Comparison of ENCODE assay signal across 9 cellular contexts in the genomic region with DNA sequence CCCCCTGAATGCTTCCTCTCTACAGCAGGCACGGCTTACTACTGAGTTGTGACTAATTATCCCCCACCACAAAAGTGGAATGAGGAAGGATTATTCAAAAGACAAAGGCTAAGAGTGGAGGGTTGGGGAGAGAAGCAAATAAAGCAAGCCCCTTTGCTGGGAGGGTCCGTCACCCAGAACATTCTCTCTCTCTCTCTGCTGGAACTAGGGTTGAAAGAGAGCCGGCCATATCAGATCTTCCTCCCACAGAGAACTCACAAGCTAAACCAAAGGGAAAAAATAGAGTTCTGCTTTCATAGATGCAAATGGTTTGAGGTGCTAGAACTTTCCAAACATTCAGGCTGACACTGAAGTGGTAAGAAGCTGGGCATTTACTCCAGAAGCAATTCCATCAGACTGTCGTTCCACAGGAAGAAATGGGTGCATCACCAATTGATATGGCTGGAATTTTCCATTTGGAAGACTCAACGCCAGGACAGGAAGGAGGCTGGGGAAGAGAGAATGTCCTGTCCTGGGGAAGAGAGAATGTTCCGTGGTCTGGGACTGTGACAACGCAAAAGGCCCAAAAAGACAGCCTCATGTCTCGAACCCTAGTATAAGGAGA. TPM values are rescaled to one million over a fixed set of nuclear protein-coding genes. Genes with fewer than 3 reads are reported as not detected.
DNase-seq lines count a peak whose midpoint lies in the region; ATAC-seq and TF ChIP-seq lines count a peak whose summit lies in the region.
"Had no signal": no experiment of that assay in that cellular context is flagged by ENCODE, and none has a peak within 500 bp of the region (broad histone marks: within the 10 kb centered on the region; RNA-seq: fewer than 3 reads in every experiment).

No MANE protein-coding gene starts in this region.

- no peak for ATAC-seq in RWPE2 (ENCODE audit: low read depth)
- no peak for ATAC-seq in GM18511 (IDR thresholded peaks at IDR 0.05; ENCODE audit: unreplicated experiment)
- no peak for ATAC-seq in GM21528 (IDR thresholded peaks at IDR 0.05; ENCODE audit: low FRiP score, unreplicated experiment)

- H3K79me2 ChIP-seq in DOHH2 (ENCODE audit: control insufficient read depth, low read length): peaks cover 100% of the 10 kb centered on the region
- H3K79me2 ChIP-seq in trophoblast cell (ENCODE audit: control insufficient read depth, insufficient read depth, low read length, poor library complexity): peaks cover 16% of the 10 kb centered on the region

- H3K23ac ChIP-seq in trophoblast cell (ENCODE audit: low read length): no peak overlapping the region

- H2BK5ac ChIP-seq in trophoblast cell (ENCODE audit: low read depth, low read length, poor library complexity): peak overlapping the region; percentile 89

- H3K4me3 ChIP-seq in DOHH2 (ENCODE audit: low read length) (peak overlapping the region; percentile 89), RWPE2 (ENCODE audit: severe bottlenecking) (no peak overlapping the region), trophoblast cell (ENCODE audit: low read depth, low read length) (no peak overlapping the region)

- peak overlapping the region; percentile 84 for H4K8ac ChIP-seq in trophoblast cell (ENCODE audit: low read depth, low read length)

- H3K4ac ChIP-seq in trophoblast cell (ENCODE audit: low read depth, low read length): peak overlapping the region; percentile 42

- no peaks in the 10 kb centered on the region for H3K9me3 ChIP-seq in DOHH2 (ENCODE audit: control insufficient read depth, insufficient read depth, low read length)
- H3K9me3 ChIP-seq in RWPE2 (ENCODE audit: severe bottlenecking): no peaks in the 10 kb centered on the region
- no peaks in the 10 kb centered on the region for H3K9me3 ChIP-seq in trophoblast cell (ENCODE audit: insufficient read depth, low read depth, low read length)

- H2BK120ac ChIP-seq in trophoblast cell (ENCODE audit: insufficient read depth, low read length, poor library complexity): peak overlapping the region; percentile 84

- no peak overlapping the region for H3K27ac ChIP-seq in DOHH2 (ENCODE audit: low read depth, low read length)
- peak overlapping the region; percentile 99 for H3K27ac ChIP-seq in RWPE2 (ENCODE audit: poor library complexity, severe bottlenecking)
- peak overlapping the region; percentile 69 for H3K27ac ChIP-seq in trophoblast cell (ENCODE audit: low read depth, low read length)

- peak overlapping the region; percentile 76 for H3K18ac ChIP-seq in trophoblast cell (ENCODE audit: low read length)

- H3K4me1 ChIP-seq in DOHH2 (ENCODE audit: control insufficient read depth, low read length): peaks cover 61% of the 10 kb centered on the region
- peaks cover 57% of the 10 kb centered on the region for H3K4me1 ChIP-seq in RWPE2 (ENCODE audit: insufficient read depth, poor library complexity, severe bottlenecking)
- H3K4me1 ChIP-seq in trophoblast cell (ENCODE audit: control insufficient read depth in 1 of 2, insufficient read depth in 2 of 2, low read length in 2 of 2): peaks cover 30 to 44% of the 10 kb centered on the region in 2 experiments

- H3K9ac ChIP-seq in trophoblast cell (ENCODE audit: low read length): no peak overlapping the region

- peak overlapping the region; percentile 13 for H4K12ac ChIP-seq in trophoblast cell (ENCODE audit: low read depth, low read length)

- no peak for TF ChIP-seq CTCF in DOHH2 (IDR thresholded peaks at IDR 0.05; ENCODE audit: low read depth, low read length, poor library complexity, severe bottlenecking)
- no peak for TF ChIP-seq CTCF in RWPE2 (IDR thresholded peaks at IDR 0.05; ENCODE audit: poor library complexity, severe bottlenecking)

- H3K36me3 ChIP-seq in DOHH2 (ENCODE audit: control insufficient read depth, low read length) (peaks cover 84% of the 10 kb centered on the region), RWPE2 (ENCODE audit: low read depth) (peaks cover 88% of the 10 kb centered on the region), trophoblast cell (ENCODE audit: control insufficient read depth in 1 of 2, insufficient read depth in 2 of 2, low read length in 2 of 2) (peaks cover 9 to 11% of the 10 kb centered on the region in 2 experiments)

- H2AK5ac ChIP-seq in trophoblast cell (ENCODE audit: low read length): peak overlapping the region; percentile 92

- H4K20me1 ChIP-seq in DOHH2 (ENCODE audit: control insufficient read depth, insufficient read depth, low read depth, low read length): peaks cover 11% of the 10 kb centered on the region

- H3K4me2 ChIP-seq in DOHH2 (ENCODE audit: low read length): peak overlapping the region; percentile 92
- H3K4me2 ChIP-seq in trophoblast cell (ENCODE audit: low read length): peak overlapping the region; percentile 20

- no peak for DNase-seq in RWPE2 (ENCODE audit: low spot score)
- peak; percentile 64 for DNase-seq in germinal center (ENCODE audit: low spot score)
- DNase-seq in trophoblast cell: peak in 1 of 2 donors; percentile 34
- DNase-seq in NCI-H1694 treated with DMSO at 0.1 percent for 48 hours (lab: John Stamatoyannopoulos, UW): no peak
- DNase-seq in H4 (ENCODE audit: low spot score): no peak
- DNase-seq: CD4-positive, CD25-positive, alpha-beta regulatory T cell had no signal

- H3K27me3 ChIP-seq in DOHH2 (ENCODE audit: control insufficient read depth, low read length): no peaks in the 10 kb centered on the region
- no peaks in the 10 kb centered on the region for H3K27me3 ChIP-seq in RWPE2 (ENCODE audit: insufficient read depth, poor library complexity, severe bottlenecking)
- no peaks in the 10 kb centered on the region for H3K27me3 ChIP-seq in trophoblast cell (ENCODE audit: insufficient read depth, low read length)

- peak overlapping the region; percentile 92 for H4K91ac ChIP-seq in trophoblast cell (ENCODE audit: low read depth, low read length)

- no peak overlapping the region for H2AFZ ChIP-seq in trophoblast cell (ENCODE audit: insufficient read depth, low read length, poor library complexity)

- H3K9me2 ChIP-seq in DOHH2 (replicated peaks; ENCODE audit: control insufficient read depth, low read length): no peaks in the 10 kb centered on the region

- H3F3A ChIP-seq in DOHH2 (ENCODE audit: control insufficient read depth, insufficient read depth): peaks cover 10% of the 10 kb centered on the region

- peaks cover 34% of the 10 kb centered on the region for H3K79me1 ChIP-seq in trophoblast cell (ENCODE audit: low read length)

- H2BK12ac ChIP-seq in trophoblast cell (ENCODE audit: low read length): peak overlapping the region; percentile 74

- no CpG with 5 or more reads among the region's 8 CpGs for WGBS in trophoblast cell (ENCODE audit: extremely low coverage, insufficient coverage, insufficient read length)

- peak overlapping the region; percentile 38 for H3K14ac ChIP-seq in trophoblast cell (ENCODE audit: low read length)

RNA-seq across cellular contexts. Expression of a gene that starts 7.9 kb away (rescaled TPM):
- 44.5 and 45.1 TPM in 2 replicates for polyA plus RNA-seq in trophoblast cell (2013)
- total RNA-seq in H4 (2014; rRNA removed; shearing (Covaris generic)): 9.0 and 11.7 TPM in 2 replicates
